8 cellular contexts compared by ENCODE assay signal in genomic region chr2:148681443-148681842, GRCh38.
"Had no signal": no experiment of that assay in that cellular context is flagged by ENCODE, and none has a peak within 500 bp of the region (broad histone marks: within the 10 kb centered on the region; RNA-seq: fewer than 3 reads in every experiment).

No MANE protein-coding gene starts in this region.

- FAIRE-seq: H54, HTR-8/SVneo had no signal

- H3K4me3 Mint-ChIP-seq: H9 had no signal

- H3K4me2 ChIP-seq: KMS-11 had no signal

- H3K4me3 ChIP-seq: GM23248 had no signal

- H3K9me3 Mint-ChIP-seq: H9 had no signal

- H3K27ac ChIP-seq: GM23248, KMS-11 had no signal

- H3K9ac ChIP-seq: GM23248, KMS-11 had no signal

- DNase-seq: GM23248, GOT3, H9, HCEC 1CT, KBM-7 had no signal

- H2AFZ ChIP-seq: GM23248 had no signal
